ENCODE assay signal across 8 cellular contexts in genomic region chr12:110100315-110100970, GRCh38. TPM values are rescaled to one million over a fixed set of nuclear protein-coding genes. Genes with fewer than 3 reads are reported as not detected.
DNase-seq lines count a peak whose midpoint lies in the region; ATAC-seq and TF ChIP-seq lines count a peak whose summit lies in the region.

No MANE protein-coding gene starts in this region.

- H3K27ac ChIP-seq in endodermal cell (ENCODE audit: low read depth, low read length) = no peak overlapping the region

- no peaks in the 10 kb centered on the region for H3K27me3 Mint-ChIP-seq in Caco-2 (ENCODE audit: insufficient read depth, unreplicated experiment)
- peaks cover 4% of the 10 kb centered on the region for H3K27me3 Mint-ChIP-seq in endodermal cell (ENCODE audit: insufficient read depth)

- ATAC-seq in GM19463 (IDR thresholded peaks at IDR 0.05; ENCODE audit: unreplicated experiment) (peak; percentile 90), HG03558 (IDR thresholded peaks at IDR 0.05; ENCODE audit: extremely low read depth, unreplicated experiment) (peak; percentile 58)

- H3K9me3 Mint-ChIP-seq in Caco-2 (ENCODE audit: unreplicated experiment) (no peaks in the 10 kb centered on the region), endodermal cell (peaks cover 4% of the 10 kb centered on the region)

- POLR2A ChIA-PET in Caco-2 (lab: Charles Lee) = no interaction called here

- H3K4me1 ChIP-seq in Caco-2 (peaks cover 3% of the 10 kb centered on the region; the same call in 1 of the 2 replicates), endodermal cell (ENCODE audit: control insufficient read depth, insufficient read depth, low read length) (no peaks in the 10 kb centered on the region)

- H3K27ac Mint-ChIP-seq in Caco-2 (ENCODE audit: unreplicated experiment) (no peak overlapping the region), endodermal cell (no peak overlapping the region)

- CTCF ChIA-PET in Caco-2 (lab: Charles Lee) = interaction anchor here (1.4 to 2.1 kb wide), 3 partner anchors 9 to 331 kb away, joined by 5 to 19 read pairs (median 6); no protein-coding TSS in a partner anchor

- H3K4me3 Mint-ChIP-seq in Caco-2 (ENCODE audit: unreplicated experiment) (no peak overlapping the region), endodermal cell (no peak overlapping the region)

- H3K27me3 ChIP-seq in Caco-2 (replicated peaks; ENCODE audit: control insufficient read depth, insufficient read depth, low read length) = no peaks in the 10 kb centered on the region
- H3K27me3 ChIP-seq in endodermal cell (ENCODE audit: control insufficient read depth, insufficient read depth, low read length, poor library complexity, severe bottlenecking) = no peaks in the 10 kb centered on the region

- H3K4me1 Mint-ChIP-seq in Caco-2 (ENCODE audit: low read depth, unreplicated experiment) = no peaks in the 10 kb centered on the region
- H3K4me1 Mint-ChIP-seq in endodermal cell = no peaks in the 10 kb centered on the region

- BruUV-seq in Caco-2 (replicated peaks; lab: Mats Ljungman, UMichigan) = no TSS peak

- WGBS in endodermal cell (ENCODE audit: insufficient coverage in 1 of 2, insufficient read length in 1 of 2), 2 experiments = 64 to 72% methylated on average over 8 of the region's 8 CpGs

- H3K36me3 Mint-ChIP-seq in Caco-2 (ENCODE audit: insufficient read depth, unreplicated experiment) (peaks cover 5% of the 10 kb centered on the region), endodermal cell (ENCODE audit: low read depth) (no peaks in the 10 kb centered on the region)

- peak; percentile 86 to 91 for TF ChIP-seq CTCF in Caco-2 (IDR thresholded peaks at IDR 0.05; ENCODE audit: insufficient read depth in 1 of 2, low read depth in 1 of 2, low read length in 1 of 2, severe bottlenecking in 1 of 2, unreplicated experiment in 1 of 2)
- TF ChIP-seq CTCF in endodermal cell (conservative IDR thresholded peaks at IDR 0.05) = peak; percentile 94

- peak; percentile 65 to 75 for DNase-seq in Caco-2
- DNase-seq in NOMO-1 treated with DMSO at 0.1 percent for 48 hours (lab: John Stamatoyannopoulos, UW; ENCODE audit: unreplicated experiment) = peak; percentile 99
- DNase-seq in activated CD8-positive, alpha-beta memory T cell treated with anti-CD3 and anti-CD28 coated beads for 24 hours = peak; percentile 77
- peak; percentile 93 for DNase-seq in endodermal cell
- DNase-seq in mucosa of gallbladder (ENCODE audit: low spot score) = peak; percentile 78
- DNase-seq in stimulated activated CD8-positive, alpha-beta memory T cell treated with anti-CD3 and anti-CD28 coated beads, Interleukin-7, amount 100 ng/mL, for 48 hours (ENCODE audit: extremely low read depth in 1 of 2, low read depth in 1 of 2) = peak; percentile 1 to 40

- no peak overlapping the region for H3K4me3 ChIP-seq in Caco-2 (ENCODE audit: low read depth, low read length)
- no peak overlapping the region for H3K4me3 ChIP-seq in endodermal cell (ENCODE audit: low read length)

- intact Hi-C loops in Caco-2 (cut with micrococcal nuclease; ENCODE audit: unreplicated experiment) = loop anchor here (1.0 to 5.0 kb wide), 4 partner anchors 82 to 239 kb away; partner anchors contain the start of gene ATP2A2

- no peaks in the 10 kb centered on the region for H3K36me3 ChIP-seq in Caco-2 (ENCODE audit: control insufficient read depth, insufficient read depth, low read length)
- no peaks in the 10 kb centered on the region for H3K36me3 ChIP-seq in endodermal cell (ENCODE audit: control insufficient read depth, insufficient read depth, low read length)

- H3K9me3 ChIP-seq in Caco-2 (no peaks in the 10 kb centered on the region), endodermal cell (ENCODE audit: control insufficient read depth, low read length) (no peaks in the 10 kb centered on the region)

- no peak overlapping the region for H3K9ac ChIP-seq in endodermal cell (ENCODE audit: extremely low read depth, low read length, poor library complexity, severe bottlenecking)

RNA-seq across cellular contexts. Expression of gene IFT81, which starts 23.7 kb away (rescaled TPM):
- 5.9 and 6.3 TPM in 2 replicates for total RNA-seq in Caco-2 (2022)
- total RNA-seq in endodermal cell = 10 to 100 TPM; 20.2 to 29.6 TPM
- polyA plus RNA-seq in endodermal cell (2013, experiment 1 of 2) = 31.5 TPM
- 36.8 TPM for polyA plus RNA-seq in endodermal cell (2013, experiment 2 of 2)
- 17.3 TPM for total RNA-seq in mucosa of gallbladder

RNA-seq across cellular contexts. Expression of gene C12orf76, which starts 52.1 kb away (rescaled TPM):
- total RNA-seq in Caco-2 (2022) (10.8 and 11.9 TPM in 2 replicates), endodermal cell (10 to 100 TPM; 19.6 to 23.5 TPM), mucosa of gallbladder (21.2 TPM)
- 26.7 TPM for polyA plus RNA-seq in endodermal cell (2013, experiment 1 of 2)
- polyA plus RNA-seq in endodermal cell (2013, experiment 2 of 2) = 26.4 TPM

Comparison
In these comparisons a context has a peak if more than half of its experiments do, and no peak if none do; other contexts are left out.
1. DNase-seq: peak in every context shown above with its lines; median percentile 99 in NOMO-1 treated with DMSO at 0.1 percent for 48 hours; 93 in endodermal cell; 78 in mucosa of gallbladder; 77 in activated CD8-positive, alpha-beta memory T cell treated with anti-CD3 and anti-CD28 coated beads for 24 hours; 70 in Caco-2; 20 in stimulated activated CD8-positive, alpha-beta memory T cell treated with anti-CD3 and anti-CD28 coated beads, Interleukin-7, amount 100 ng/mL, for 48 hours.